30 cellular contexts compared by ENCODE assay signal in the genomic region with DNA sequence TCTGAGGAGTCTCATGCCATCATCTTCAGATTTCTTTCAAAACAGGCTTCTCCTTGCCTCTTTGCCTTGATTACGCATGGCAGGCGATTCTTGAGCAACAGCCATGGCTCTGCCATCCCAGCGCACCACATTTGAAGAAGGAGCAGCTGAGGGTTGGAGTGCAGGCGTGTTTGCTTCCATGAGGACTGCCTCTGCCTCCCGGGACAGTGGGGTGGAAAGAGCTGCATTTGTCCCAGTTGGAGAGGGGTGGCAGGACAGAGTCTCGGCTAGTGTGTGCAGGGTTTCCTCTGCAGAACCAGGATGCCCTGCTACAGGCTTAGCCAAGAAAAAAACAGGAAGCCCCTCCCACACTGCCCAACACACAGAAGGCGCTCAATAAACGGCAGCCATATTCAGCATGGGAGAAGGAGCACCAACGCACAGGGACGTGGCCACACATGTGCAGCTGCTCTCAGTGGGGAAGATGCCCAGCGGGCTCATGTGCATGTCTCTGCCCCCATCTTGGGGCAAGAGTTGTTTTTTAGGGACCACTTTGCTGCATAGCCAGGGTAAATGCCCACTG. TPM values are rescaled to one million over a fixed set of nuclear protein-coding genes. Genes with fewer than 3 reads are reported as not detected.
"Had no signal": no experiment of that assay in that cellular context is flagged by ENCODE, and none has a peak within 500 bp of the region (broad histone marks: within the 10 kb centered on the region; RNA-seq: fewer than 3 reads in every experiment).

No MANE protein-coding gene starts in this region.

- H3K27me3 ChIP-seq: pancreas, sigmoid colon, thyroid gland, upper lobe of left lung, vagina had no signal

- H3K4me3 Mint-ChIP-seq: activated CD4-positive, alpha-beta T cell treated with anti-CD3 and anti-CD28 coated beads, Interleukin-2, amount 10 ng/mL, durations not matched to agents 7 days and 5 days; activated CD8-positive, alpha-beta memory T cell treated with anti-CD3 and anti-CD28 coated beads, Interleukin-2, amount 10 ng/mL, durations not matched to agents 7 days and 5 days; activated CD8-positive, alpha-beta T cell treated with anti-CD3 and anti-CD28 coated beads, Interleukin-2, amount 10 ng/mL, durations not matched to agents 7 days and 5 days; mesothelial cell of epicardium; nephron progenitor cell had no signal

- H3K9me3 Mint-ChIP-seq: activated naive CD4-positive, alpha-beta T cell treated with anti-CD3 and anti-CD28 coated beads, Interleukin-2, amount 50 U/mL, for 72 hours; mesothelial cell of epicardium; stimulated activated naive B cell treated with anti-CD40 and anti-IgM and Interleukin-4, amounts not matched to agents 10 μg/mL and 1 μg/mL and 100 μg/mL, for 72 hours had no signal

- DNase-seq: activated CD4-positive, alpha-beta T cell treated with anti-CD3 and anti-CD28 coated beads, Interleukin-2, amount 10 ng/mL, durations not matched to agents 7 days and 5 days; activated CD8-positive, alpha-beta memory T cell treated with anti-CD3 and anti-CD28 coated beads, Interleukin-2, amount 10 ng/mL, durations not matched to agents 7 days and 5 days; activated CD8-positive, alpha-beta T cell treated with anti-CD3 and anti-CD28 coated beads, Interleukin-2, amount 10 ng/mL, durations not matched to agents 7 days and 5 days; activated naive CD4-positive, alpha-beta T cell; activated T-cell treated with anti-CD3 and anti-CD28 coated beads, Interleukin-2, amount 50 U/mL, for 48 hours; anterior cingulate cortex; dermis blood vessel endothelial cell; effector CD8-positive, alpha-beta T cell; esophagus squamous epithelium; foreskin melanocyte; heart right ventricle; naive B cell; nephron progenitor cell; pancreas; retina; sigmoid colon; small intestine; stimulated activated CD4-positive, alpha-beta T cell treated with anti-CD3 and anti-CD28 coated beads, Interleukin-1b, Interleukin-23, amount 100 ng/mL, for 48 hours; stimulated activated CD4-positive, alpha-beta T cell treated with anti-CD3 and anti-CD28 coated beads, Interleukin-4, amount 100 ng/mL, for 4 hours; stimulated activated CD8-positive, alpha-beta memory T cell treated with anti-CD3 and anti-CD28 coated beads, Interleukin-4, amount 100 ng/mL, for 48 hours; stimulated activated naive B cell treated with anti-CD40 and anti-IgM and Interleukin-4, amounts not matched to agents 10 μg/mL and 1 μg/mL and 100 μg/mL, for 72 hours; stomach; thyroid gland; WERI-Rb-1 had no signal

- H3K27ac Mint-ChIP-seq: activated CD4-positive, alpha-beta T cell treated with anti-CD3 and anti-CD28 coated beads, Interleukin-2, amount 10 ng/mL, durations not matched to agents 7 days and 5 days; activated CD8-positive, alpha-beta memory T cell treated with anti-CD3 and anti-CD28 coated beads, Interleukin-2, amount 10 ng/mL, durations not matched to agents 7 days and 5 days; activated CD8-positive, alpha-beta T cell treated with anti-CD3 and anti-CD28 coated beads, Interleukin-2, amount 10 ng/mL, durations not matched to agents 7 days and 5 days; mesothelial cell of epicardium; nephron progenitor cell had no signal

- H3K9me3 ChIP-seq: esophagus squamous epithelium, heart right ventricle, pancreas, prostate gland, sigmoid colon, stomach, thyroid gland, upper lobe of left lung, vagina had no signal

- H3K36me3 ChIP-seq: esophagus squamous epithelium, heart right ventricle, pancreas, prostate gland, sigmoid colon, stomach, thyroid gland, upper lobe of left lung, vagina, WERI-Rb-1 had no signal

- H3K4me3 ChIP-seq: esophagus squamous epithelium, heart right ventricle, pancreas, prostate gland, sigmoid colon, stomach, thyroid gland, upper lobe of left lung, vagina had no signal

- H3K36me3 Mint-ChIP-seq: activated CD8-positive, alpha-beta memory T cell treated with anti-CD3 and anti-CD28 coated beads, Interleukin-2, amount 10 ng/mL, durations not matched to agents 7 days and 5 days; mesothelial cell of epicardium; naive B cell had no signal

- H3K27me3 Mint-ChIP-seq: activated CD4-positive, alpha-beta T cell treated with anti-CD3 and anti-CD28 coated beads, Interleukin-2, amount 10 ng/mL, durations not matched to agents 7 days and 5 days; activated CD8-positive, alpha-beta memory T cell treated with anti-CD3 and anti-CD28 coated beads, Interleukin-2, amount 10 ng/mL, durations not matched to agents 7 days and 5 days; naive B cell; stimulated activated naive B cell treated with anti-CD40 and anti-IgM and Interleukin-4, amounts not matched to agents 10 μg/mL and 1 μg/mL and 100 μg/mL, for 72 hours had no signal

- H3K4me1 Mint-ChIP-seq: mesothelial cell of epicardium had no signal

RNA-seq across cellular contexts. Expression of a gene that starts 36.6 kb away (rescaled TPM):
- total RNA-seq: dermis blood vessel endothelial cell, glomerular endothelial cell, mesothelial cell of epicardium had no signal
